In the genomic region with DNA sequence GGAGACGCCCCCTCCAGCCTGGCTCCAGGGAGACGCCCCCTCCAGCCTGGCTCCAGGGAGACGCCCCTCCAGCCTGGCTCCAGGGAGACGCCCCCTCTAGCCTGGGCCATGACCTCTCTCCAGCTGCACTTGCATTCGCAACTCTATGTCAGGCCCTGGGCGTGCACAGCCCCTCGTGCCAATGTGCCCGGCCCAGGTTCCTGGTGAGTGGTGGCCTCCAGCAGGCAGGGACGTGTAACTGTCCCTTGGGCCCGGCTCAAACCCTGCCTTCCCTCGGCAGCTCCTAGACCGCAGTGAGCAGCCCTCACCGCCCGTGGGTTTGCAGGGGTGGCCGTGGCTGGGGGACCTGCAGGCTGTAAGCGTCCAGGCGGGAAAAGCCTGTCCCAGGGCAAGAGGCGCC, we compare ENCODE assay signal across 25 cellular contexts. TPM values are rescaled to one million over a fixed set of nuclear protein-coding genes. Genes with fewer than 3 reads are reported as not detected.
"Had no signal": no experiment of that assay in that cellular context is flagged by ENCODE, and none has a peak within 500 bp of the region (broad histone marks: within the 10 kb centered on the region; RNA-seq: fewer than 3 reads in every experiment).

No MANE protein-coding gene starts in this region.

- H3K4me1 Mint-ChIP-seq: activated CD4-positive, alpha-beta T cell treated with anti-CD3 and anti-CD28 coated beads, Interleukin-2, amount 10 ng/mL, durations not matched to agents 7 days and 5 days; activated CD8-positive, alpha-beta memory T cell treated with anti-CD3 and anti-CD28 coated beads, Interleukin-2, amount 10 ng/mL, durations not matched to agents 7 days and 5 days; activated naive CD4-positive, alpha-beta T cell treated with anti-CD3 and anti-CD28 coated beads, Interleukin-2, amount 10 ng/mL, durations not matched to agents 7 days and 5 days; naive thymus-derived CD4-positive, alpha-beta T cell; neural crest cell; stimulated activated effector memory CD8-positive, alpha-beta T cell treated with anti-CD3 and anti-CD28 coated beads, Interleukin-12 subunit alpha, Interleukin-12 subunit beta, amount 100 ng/mL, for 72 hours had no signal

- H3K36me3 ChIP-seq: heart right ventricle, thoracic aorta had no signal

- FAIRE-seq: endometrium, keratinocyte, small intestine had no signal

- H3K27me3 ChIP-seq: heart right ventricle had no signal

- H3K4me3 ChIP-seq: heart right ventricle, thoracic aorta had no signal

- H3K27ac ChIP-seq: heart right ventricle, thoracic aorta, VCaP had no signal

- H3K9me3 Mint-ChIP-seq: activated CD8-positive, alpha-beta T cell treated with anti-CD3 and anti-CD28 coated beads for 36 hours; neural crest cell; stimulated activated effector memory CD8-positive, alpha-beta T cell treated with anti-CD3 and anti-CD28 coated beads, Interleukin-12 subunit alpha, Interleukin-12 subunit beta, amount 100 ng/mL, for 72 hours; T-helper 2 cell treated with Interferon-gamma antibody and Interleukin-4, amounts not matched to agents 5 μg/mL and 100 μg/mL, for 36 hours; type B pancreatic cell had no signal

- H3K36me3 Mint-ChIP-seq: activated CD8-positive, alpha-beta memory T cell treated with anti-CD3 and anti-CD28 coated beads, Interleukin-2, amount 10 ng/mL, durations not matched to agents 7 days and 5 days; activated naive CD4-positive, alpha-beta T cell treated with anti-CD3 and anti-CD28 coated beads, Interleukin-2, amount 10 ng/mL, durations not matched to agents 7 days and 5 days; naive thymus-derived CD4-positive, alpha-beta T cell; stimulated activated effector memory CD8-positive, alpha-beta T cell treated with anti-CD3 and anti-CD28 coated beads, Interleukin-12 subunit alpha, Interleukin-12 subunit beta, amount 100 ng/mL, for 72 hours; type B pancreatic cell had no signal

- H3K4me1 ChIP-seq: heart right ventricle had no signal

- ATAC-seq: activated CD8-positive, alpha-beta memory T cell treated with anti-CD3 and anti-CD28 coated beads, Interleukin-2, amount 10 ng/mL, durations not matched to agents 7 days and 5 days; activated CD8-positive, alpha-beta T cell treated with anti-CD3 and anti-CD28 coated beads for 36 hours; heart right ventricle; left colon; naive thymus-derived CD4-positive, alpha-beta T cell; sciatic nerve; stimulated activated effector memory CD8-positive, alpha-beta T cell treated with anti-CD3 and anti-CD28 coated beads, Interleukin-12 subunit alpha, Interleukin-12 subunit beta, amount 100 ng/mL, for 72 hours had no signal

- H3K27ac Mint-ChIP-seq: activated CD8-positive, alpha-beta memory T cell treated with anti-CD3 and anti-CD28 coated beads, Interleukin-2, amount 10 ng/mL, durations not matched to agents 7 days and 5 days; activated CD8-positive, alpha-beta T cell treated with anti-CD3 and anti-CD28 coated beads for 36 hours; activated naive CD4-positive, alpha-beta T cell treated with anti-CD3 and anti-CD28 coated beads, Interleukin-2, amount 10 ng/mL, durations not matched to agents 7 days and 5 days; naive thymus-derived CD4-positive, alpha-beta T cell; stimulated activated effector memory CD8-positive, alpha-beta T cell treated with anti-CD3 and anti-CD28 coated beads, Interleukin-12 subunit alpha, Interleukin-12 subunit beta, amount 100 ng/mL, for 72 hours; T-helper 2 cell treated with Interferon-gamma antibody and Interleukin-4, amounts not matched to agents 5 μg/mL and 100 μg/mL, for 36 hours; type B pancreatic cell had no signal

- H3K4me3 Mint-ChIP-seq: activated CD4-positive, alpha-beta T cell treated with anti-CD3 and anti-CD28 coated beads, Interleukin-2, amount 10 ng/mL, durations not matched to agents 7 days and 5 days; activated CD8-positive, alpha-beta memory T cell treated with anti-CD3 and anti-CD28 coated beads, Interleukin-2, amount 10 ng/mL, durations not matched to agents 7 days and 5 days; activated CD8-positive, alpha-beta T cell treated with anti-CD3 and anti-CD28 coated beads for 36 hours; activated naive CD4-positive, alpha-beta T cell treated with anti-CD3 and anti-CD28 coated beads, Interleukin-2, amount 10 ng/mL, durations not matched to agents 7 days and 5 days; naive thymus-derived CD4-positive, alpha-beta T cell; neural crest cell; stimulated activated effector memory CD8-positive, alpha-beta T cell treated with anti-CD3 and anti-CD28 coated beads, Interleukin-12 subunit alpha, Interleukin-12 subunit beta, amount 100 ng/mL, for 72 hours; T-helper 2 cell treated with Interferon-gamma antibody and Interleukin-4, amounts not matched to agents 5 μg/mL and 100 μg/mL, for 36 hours; type B pancreatic cell had no signal

- H3K27me3 Mint-ChIP-seq: activated CD4-positive, alpha-beta T cell treated with anti-CD3 and anti-CD28 coated beads, Interleukin-2, amount 10 ng/mL, durations not matched to agents 7 days and 5 days; activated CD8-positive, alpha-beta memory T cell treated with anti-CD3 and anti-CD28 coated beads, Interleukin-2, amount 10 ng/mL, durations not matched to agents 7 days and 5 days; activated CD8-positive, alpha-beta T cell treated with anti-CD3 and anti-CD28 coated beads for 36 hours; activated naive CD4-positive, alpha-beta T cell treated with anti-CD3 and anti-CD28 coated beads, Interleukin-2, amount 10 ng/mL, durations not matched to agents 7 days and 5 days; naive thymus-derived CD4-positive, alpha-beta T cell; type B pancreatic cell had no signal

- H3K9me3 ChIP-seq: heart right ventricle, thoracic aorta had no signal

- DNase-seq: activated CD4-positive, alpha-beta T cell treated with anti-CD3 and anti-CD28 coated beads, Interleukin-2, amount 10 ng/mL, durations not matched to agents 7 days and 5 days; activated CD4-positive, CD25-positive, alpha-beta regulatory T cell treated with anti-CD3 and anti-CD28 coated beads, Interleukin-2, amount 50 U/mL, for 72 hours; activated CD8-positive, alpha-beta memory T cell treated with anti-CD3 and anti-CD28 coated beads, Interleukin-2, amount 10 ng/mL, durations not matched to agents 7 days and 5 days; activated CD8-positive, alpha-beta T cell treated with anti-CD3 and anti-CD28 coated beads for 36 hours; activated effector memory CD4-positive, alpha-beta T cell treated with anti-CD3 and anti-CD28 coated beads, Interleukin-2, amount 50 U/mL, for 16 hours; activated naive CD4-positive, alpha-beta T cell treated with anti-CD3 and anti-CD28 coated beads, Interleukin-2, amount 10 ng/mL, durations not matched to agents 7 days and 5 days; activated T-cell treated with anti-CD3 and anti-CD28 coated beads for 4 hours; amygdala; cerebellar nuclear complex; cortex of kidney; heart right ventricle; left colon; naive thymus-derived CD4-positive, alpha-beta T cell; posterior cingulate gyrus; small intestine; stimulated activated CD4-positive, alpha-beta T cell treated with anti-CD3 and anti-CD28 coated beads, Interleukin-2, amount 100 ng/mL, for 24 hours had no signal

RNA-seq across cellular contexts. Expression of a gene that starts 6.8 kb away (rescaled TPM):
- polyA plus RNA-seq: keratinocyte; naive thymus-derived CD4-positive, alpha-beta T cell had no signal

RNA-seq across cellular contexts. Expression of a gene that starts 45.0 kb away (rescaled TPM):
- polyA plus RNA-seq: heart right ventricle; keratinocyte; naive thymus-derived CD4-positive, alpha-beta T cell had no signal
